ENCODE assay signal across 31 cellular contexts in the genomic region with DNA sequence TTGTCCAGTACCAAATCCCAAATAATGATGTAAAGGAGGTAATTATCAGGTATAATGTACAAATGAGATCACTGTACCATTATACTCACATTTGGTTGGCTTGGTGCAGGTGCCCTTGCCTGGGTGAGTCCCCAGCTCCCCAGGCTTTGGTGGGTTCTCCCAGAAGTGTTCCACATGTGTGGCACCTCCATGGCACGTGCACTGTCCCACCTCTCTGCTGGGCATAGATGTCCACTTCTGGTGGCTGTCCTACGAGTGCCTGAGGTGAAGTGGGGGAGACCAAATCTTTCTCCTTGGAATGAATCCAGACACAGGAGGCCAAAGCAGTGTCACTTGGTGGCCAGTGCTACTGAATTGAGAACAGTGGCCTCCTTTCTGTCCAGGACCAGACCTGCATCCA.
"Had no signal": no experiment of that assay in that cellular context is flagged by ENCODE, and none has a peak within 500 bp of the region (broad histone marks: within the 10 kb centered on the region; RNA-seq: fewer than 3 reads in every experiment).

No MANE protein-coding gene starts in this region.

- ATAC-seq: activated CD8-positive, alpha-beta memory T cell treated with anti-CD3 and anti-CD28 coated beads, Interleukin-2, amount 10 ng/mL, durations not matched to agents 7 days and 5 days; activated CD8-positive, alpha-beta T cell treated with anti-CD3 and anti-CD28 coated beads, Interleukin-2, amount 10 ng/mL, durations not matched to agents 7 days and 5 days; activated naive CD8-positive, alpha-beta T cell treated with anti-CD3 and anti-CD28 coated beads, Interleukin-2, amount 50 U/mL, for 24 hours had no signal

- H3K27ac ChIP-seq: ascending aorta, cardiac muscle cell, VCaP had no signal

- FAIRE-seq: bronchial epithelial cell, TTC549 had no signal

- H3K36me3 ChIP-seq: ascending aorta, cardiac muscle cell had no signal

- H3K4me1 ChIP-seq: ascending aorta had no signal

- H3K27me3 ChIP-seq: ascending aorta, cardiac muscle cell had no signal

- H3K4me3 ChIP-seq: ascending aorta, cardiac muscle cell had no signal

- DNase-seq: activated B cell treated with CpG ODN at 0.5 μM for 24 hours; activated CD4-positive, alpha-beta memory T cell treated with anti-CD3 and anti-CD28 coated beads for 36 hours; activated CD4-positive, alpha-beta T cell treated with anti-CD3 and anti-CD28 coated beads for 4 hours; activated CD4-positive, alpha-beta T cell treated with anti-CD3 and anti-CD28 coated beads, Interleukin-2, amount 10 ng/mL, durations not matched to agents 24 days and 14 days; activated CD4-positive, alpha-beta T cell treated with anti-CD3 and anti-CD28 coated beads, Interleukin-2, amount 50 U/mL, for 1 hour; activated CD4-positive, alpha-beta T cell treated with anti-CD3 and anti-CD28 coated beads, Interleukin-2, amount 50 U/mL, for 4 hours; activated CD4-positive, CD25-positive, alpha-beta regulatory T cell treated with anti-CD3 and anti-CD28 coated beads, Interleukin-2, amount 50 U/mL, for 72 hours; activated CD8-positive, alpha-beta memory T cell treated with anti-CD3 and anti-CD28 coated beads for 24 hours; activated CD8-positive, alpha-beta memory T cell treated with anti-CD3 and anti-CD28 coated beads, Interleukin-2, amount 10 ng/mL, durations not matched to agents 7 days and 5 days; activated CD8-positive, alpha-beta memory T cell treated with anti-CD3 and anti-CD28 coated beads, Interleukin-2, amount 50 U/mL, for 48 hours; activated CD8-positive, alpha-beta T cell treated with anti-CD3 and anti-CD28 coated beads, Interleukin-2, amount 10 ng/mL, durations not matched to agents 7 days and 5 days; activated effector memory CD4-positive, alpha-beta T cell treated with Interleukin-2 at 50 U/mL for 16 hours; activated gamma-delta T cell; activated naive CD4-positive, alpha-beta T cell treated with anti-CD3 and anti-CD28 coated beads, Interleukin-2, amount 10 ng/mL, durations not matched to agents 7 days and 5 days; activated naive CD4-positive, alpha-beta T cell treated with Interleukin-2 at 50 U/mL for 16 hours; activated naive CD8-positive, alpha-beta T cell treated with anti-CD3 and anti-CD28 coated beads, Interleukin-2, amount 10 ng/mL, durations not matched to agents 7 days and 5 days; activated naive CD8-positive, alpha-beta T cell treated with anti-CD3 and anti-CD28 coated beads, Interleukin-2, amount 50 U/mL, for 24 hours; activated T-cell treated with anti-CD3 and anti-CD28 coated beads, Interleukin-2, amount 50 U/mL, for 24 hours; activated T-cell treated with anti-CD3 and anti-CD28 coated beads, Interleukin-2, amount 50 U/mL, for 48 hours; amygdala; anterior cingulate cortex; caudate nucleus; cerebellar nuclear complex; T-helper 1 cell; T-helper 2 cell; T-helper 9 cell had no signal

- H3K9me3 ChIP-seq: ascending aorta had no signal
